In the genomic region with DNA sequence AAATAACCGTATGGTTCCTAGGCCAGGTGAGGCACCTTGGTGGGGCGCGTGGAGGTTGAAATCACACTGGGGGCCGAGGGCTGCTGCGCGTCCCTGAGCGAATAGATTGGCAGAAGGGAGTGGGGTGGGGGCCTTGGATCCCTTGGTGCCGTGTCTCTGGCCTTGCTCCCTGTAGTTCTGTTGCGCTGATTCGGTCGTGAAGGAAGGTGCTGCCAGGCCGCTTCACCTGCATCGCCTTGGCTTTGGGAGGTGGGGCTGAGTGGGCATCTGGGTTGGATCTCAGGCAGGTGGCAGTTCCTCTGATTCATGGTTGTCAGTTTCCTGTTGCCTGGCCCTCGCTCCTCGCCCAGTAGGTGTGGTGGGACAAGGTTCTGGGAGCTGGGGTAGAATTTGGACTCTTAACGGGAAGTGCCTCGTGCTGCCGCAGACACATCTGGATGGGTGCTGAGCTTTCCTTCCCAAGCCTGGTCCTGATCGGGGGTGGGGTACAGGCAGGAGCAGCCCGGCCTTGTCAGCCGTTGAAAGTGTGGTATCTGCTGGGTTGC, we compare ENCODE assay signal across 1 cellular context.
TF ChIP-seq lines count a peak whose summit lies in the region.

No MANE protein-coding gene starts in this region.

TF ChIP-seq in HepG2, 621 proteins besides CTCF, POLR2A, EP300 and RAD21:
- no peak for TF ChIP-seq HNF4G (IDR thresholded peaks at IDR 0.05; ENCODE audit: borderline replicate concordance, low read depth, low read length)
- TF ChIP-seq HNF4G (CRISPR knock-in tag; IDR thresholded peaks at IDR 0.05; ENCODE audit: borderline replicate concordance, low read depth) = no peak
- peak; percentile 42 for TF ChIP-seq AGO2 (optimal IDR thresholded peaks at IDR 0.05; ENCODE audit: low read depth, low read length)
